In the genomic region with DNA sequence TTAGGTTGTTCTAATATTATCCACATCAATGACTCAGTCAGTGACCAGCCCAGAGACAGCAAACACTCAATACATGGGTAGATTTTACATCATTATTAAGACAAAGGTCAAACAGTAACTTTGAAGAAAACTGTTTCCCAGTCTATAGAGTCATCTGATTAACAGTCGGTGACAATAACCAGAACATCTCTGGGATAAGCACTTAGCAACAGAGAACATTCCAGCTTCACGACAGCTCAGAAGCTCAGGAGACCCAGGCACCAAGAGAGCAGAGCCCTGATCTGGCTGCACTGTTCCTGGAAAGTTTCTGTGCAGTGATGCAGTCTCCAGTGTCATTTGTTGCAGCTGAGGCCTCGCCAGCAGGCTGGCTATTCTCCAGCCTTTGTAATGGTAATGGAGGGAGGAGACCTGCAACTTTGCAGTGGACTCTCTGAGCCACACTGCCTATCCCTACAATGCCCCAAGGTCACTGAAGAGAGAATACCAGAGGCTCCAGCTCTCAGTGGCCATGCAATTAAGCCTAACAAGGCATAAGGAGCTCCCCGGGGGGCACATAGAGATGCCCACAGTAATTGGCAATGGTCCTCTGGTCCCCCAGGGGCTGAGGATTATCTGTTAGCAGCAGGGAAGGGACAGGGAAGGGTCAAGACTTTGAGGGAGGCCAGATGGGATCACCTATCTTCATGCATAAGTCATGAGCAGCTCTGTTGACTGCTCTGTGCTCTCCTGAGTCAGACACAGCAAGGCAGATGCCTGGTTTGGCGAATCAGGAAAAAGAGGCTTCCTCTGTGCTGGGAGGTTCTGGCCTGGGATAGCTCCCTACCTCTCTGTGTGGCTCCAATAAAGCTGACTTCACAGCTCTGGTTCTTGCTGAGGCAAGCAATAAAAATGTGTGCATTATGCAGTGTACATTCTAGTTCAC, we compare ENCODE assay signal across 12 cellular contexts.
DNase-seq lines count a peak whose midpoint lies in the region; ATAC-seq and TF ChIP-seq lines count a peak whose summit lies in the region.
"Had no signal": no experiment of that assay in that cellular context is flagged by ENCODE, and none has a peak within 500 bp of the region (broad histone marks: within the 10 kb centered on the region; RNA-seq: fewer than 3 reads in every experiment).

No MANE protein-coding gene starts in this region.

- no peak for TF ChIP-seq POLR2A in IMR-90 (IDR thresholded peaks at IDR 0.05; ENCODE audit: low read depth, low read length)

- H3K79me1 ChIP-seq in IMR-90 (ENCODE audit: low read depth in 1 of 2, low read length in 2 of 2), result no peaks in the 10 kb centered on the region

- no peak for TF ChIP-seq RAD21 in IMR-90 (IDR thresholded peaks at IDR 0.05; ENCODE audit: low read length)

- dilution Hi-C loops in IMR-90 (cut with HindIII; ENCODE audit: low sequenced_read_pairs, unreplicated experiment), result no loop called here

- H2BK20ac ChIP-seq in IMR-90 (ENCODE audit: low read depth, low read length), result no peak overlapping the region

- H3K27ac ChIP-seq in IMR-90 (ENCODE audit: insufficient read depth, low read length) (no peak overlapping the region), left lung (no peak overlapping the region)

- H4K8ac ChIP-seq in IMR-90 (ENCODE audit: low read depth in 2 of 2, low read length in 2 of 2), result no peak overlapping the region

- H3K9me3 ChIP-seq in IMR-90 (ENCODE audit: control insufficient read depth, insufficient read depth, low read length) (no peaks in the 10 kb centered on the region), left lung (no peaks in the 10 kb centered on the region)

- no peak overlapping the region for H2AFZ ChIP-seq in IMR-90 (replicated peaks; ENCODE audit: low read length, poor library complexity)

- no peak overlapping the region for H3K56ac ChIP-seq in IMR-90 (ENCODE audit: extremely low read depth, insufficient read depth, low read length)

- no peak overlapping the region for H3K14ac ChIP-seq in IMR-90 (replicated peaks; ENCODE audit: low read depth, low read length)

- in situ Hi-C loops in IMR-90 (cut with MboI; ENCODE audit: low sequenced_read_pairs), result no loop called here

- no peaks in the 10 kb centered on the region for H4K20me1 ChIP-seq in IMR-90 (ENCODE audit: insufficient read depth, low read length)

- BruUV-seq in IMR-90 (replicated peaks; lab: Mats Ljungman, UMichigan), result no TSS peak

- H2AK5ac ChIP-seq in IMR-90 (ENCODE audit: low read depth, low read length), result no peak overlapping the region

- no peak overlapping the region for H2BK5ac ChIP-seq in IMR-90 (ENCODE audit: low read depth, low read length, poor library complexity, severe bottlenecking)

- no peak overlapping the region for H3K18ac ChIP-seq in IMR-90 (ENCODE audit: low read depth, low read length)

- WGBS in IMR-90 (ENCODE audit: extremely low coverage in 2 of 2, insufficient read length in 1 of 2), 2 experiments, result no CpG with 5 or more reads among the region's 5 CpGs

- no peak overlapping the region for H2BK120ac ChIP-seq in IMR-90 (ENCODE audit: low read depth, low read length)

- no peak overlapping the region for H3K4ac ChIP-seq in IMR-90 (ENCODE audit: low read depth, low read length)

- ATAC-seq in IMR-90 (ENCODE audit: low read depth) (no peak), left lung (peak; percentile 35)

- intact Hi-C loops in IMR-90 (cut with micrococcal nuclease) (no loop called here), left lung (cut with DNase I) (no loop called here)

- H3K27me3 ChIP-seq in IMR-90 (ENCODE audit: control insufficient read depth, insufficient read depth, low read length) (no peaks in the 10 kb centered on the region), left lung (no peaks in the 10 kb centered on the region)

- H3K36me3 ChIP-seq in IMR-90 (ENCODE audit: control insufficient read depth, insufficient read depth, low read length), result no peaks in the 10 kb centered on the region
- H3K36me3 ChIP-seq in left lung, result no peaks in the 10 kb centered on the region

- H3K4me2 ChIP-seq in IMR-90 (ENCODE audit: low read depth, low read length), result no peak overlapping the region

- DNase-seq in AG20443 (ENCODE audit: low spot score) (peak; percentile 26), IMR-90 (no peak), choroid plexus epithelial cell (ENCODE audit: low read depth) (peak; percentile 33), left lung (no peak), EL (no peak), NCI-H1436 treated with DMSO at 0.1 percent for 48 hours (lab: John Stamatoyannopoulos, UW) (no peak), T-helper 1 cell (no peak), HPDE6-E6E7 (ENCODE audit: extremely low spot score) (no peak)
- DNase-seq: DMS153, erythroblast, NCI-H345, SHP77 had no signal

- H3K9me1 ChIP-seq in IMR-90 (ENCODE audit: insufficient read depth, low read length), result no peaks in the 10 kb centered on the region

- H3K4me1 ChIP-seq in IMR-90 (ENCODE audit: control insufficient read depth, insufficient read depth, low read length) (no peaks in the 10 kb centered on the region), left lung (no peaks in the 10 kb centered on the region)

- H2BK15ac ChIP-seq in IMR-90 (ENCODE audit: low read depth, low read length), result no peak overlapping the region

- POLR2A ChIA-PET in IMR-90 (lab: Charles Lee; ENCODE audit: unreplicated experiment), result no interaction called here

- no peak overlapping the region for H4K91ac ChIP-seq in IMR-90 (ENCODE audit: insufficient read depth, low read depth, low read length)

- CTCF ChIA-PET in IMR-90 (lab: Yijun Ruan, JAX), result no interaction called here

- no peak overlapping the region for H2AK9ac ChIP-seq in IMR-90 (replicated peaks; ENCODE audit: low read depth, low read length, poor library complexity)

- no peak overlapping the region for H4K5ac ChIP-seq in IMR-90 (ENCODE audit: low read depth, low read length)

- TF ChIP-seq CTCF in IMR-90 (conservative IDR thresholded peaks at IDR 0.05; ENCODE audit: low read depth, low read length) (no peak), choroid plexus epithelial cell (conservative IDR thresholded peaks at IDR 0.05; ENCODE audit: low read depth, low read length) (no peak), left lung (IDR thresholded peaks at IDR 0.05) (no peak)

- H3K23ac ChIP-seq in IMR-90 (ENCODE audit: low read depth, low read length), result no peak overlapping the region

- H3K9ac ChIP-seq in IMR-90 (ENCODE audit: low read depth, low read length), result no peak overlapping the region

- H3K4me3 ChIP-seq in IMR-90 (ENCODE audit: insufficient read depth, low read depth, low read length) (no peak overlapping the region), choroid plexus epithelial cell (ENCODE audit: low read depth, low read length) (no peak overlapping the region), left lung (no peak overlapping the region)

TF ChIP-seq in IMR-90, 13 proteins besides CTCF, POLR2A, EP300 and RAD21:
- no peak for TF ChIP-seq RCOR1 (IDR thresholded peaks at IDR 0.05; ENCODE audit: insufficient replicate concordance, low read length)
- peak; percentile 45; the same call in 1 of the 2 replicates for TF ChIP-seq MAFK (IDR thresholded peaks at IDR 0.05; ENCODE audit: low read depth, low read length)
- TF ChIP-seq MAZ (IDR thresholded peaks at IDR 0.05; ENCODE audit: borderline replicate concordance, low read depth, low read length), result no peak
- TF ChIP-seq RFX5 (IDR thresholded peaks at IDR 0.05; ENCODE audit: low read depth, low read length), result no peak
- no peak for TF ChIP-seq NFE2L2 (IDR thresholded peaks at IDR 0.05; ENCODE audit: low read depth, low read length)
- TF ChIP-seq FOS (IDR thresholded peaks at IDR 0.05; ENCODE audit: low read depth, low read length), result no peak
- no peak for TF ChIP-seq CEBPB (IDR thresholded peaks at IDR 0.05; ENCODE audit: low read depth, low read length)

Comparison
In these comparisons a context has a peak if more than half of its experiments do, and no peak if none do; other contexts are left out.
1. DNase-seq: peak in AG20443 (single experiment) and choroid plexus epithelial cell (single experiment); none in IMR-90 (single experiment), left lung (0 of 2), EL (single experiment), NCI-H1436 treated with DMSO at 0.1 percent for 48 hours (single experiment), T-helper 1 cell (0 of 5) and HPDE6-E6E7 (single experiment).